Comparison of ENCODE assay signal across 15 cellular contexts in genomic region chr17:80886641-80887573, GRCh38.
DNase-seq lines count a peak whose midpoint lies in the region; ATAC-seq and TF ChIP-seq lines count a peak whose summit lies in the region.
"Had no signal": no experiment of that assay in that cellular context is flagged by ENCODE, and none has a peak within 500 bp of the region (broad histone marks: within the 10 kb centered on the region; RNA-seq: fewer than 3 reads in every experiment).

No MANE protein-coding gene starts in this region.

- no peak overlapping the region for H2AFZ ChIP-seq in MM.1S (ENCODE audit: low read length)

- peak overlapping the region; percentile 57 for H3K27ac Mint-ChIP-seq in stimulated activated naive CD8-positive, alpha-beta T cell treated with anti-CD3 and anti-CD28 coated beads, Interleukin-15, Interleukin-2, amounts not matched to agents 100 ng/mL and 50 ng/mL, for 24 hours
- H3K27ac Mint-ChIP-seq in endodermal cell: peak overlapping the region; percentile 64
- H3K27ac Mint-ChIP-seq: CD8-positive, alpha-beta T cell had no signal

- H3K27ac ChIP-seq in endodermal cell (ENCODE audit: low read depth, low read length): no peak overlapping the region
- H3K27ac ChIP-seq in MM.1S (ENCODE audit: low read length): no peak overlapping the region
- H3K27ac ChIP-seq: skin epidermis, suprapubic skin had no signal

- H3K4me2 ChIP-seq in MM.1S (ENCODE audit: low read depth, low read length): no peak overlapping the region

- no peak overlapping the region for H3K4me3 Mint-ChIP-seq in stimulated activated naive CD8-positive, alpha-beta T cell treated with anti-CD3 and anti-CD28 coated beads, Interleukin-15, Interleukin-2, amounts not matched to agents 100 ng/mL and 50 ng/mL, for 24 hours
- H3K4me3 Mint-ChIP-seq in endodermal cell: no peak overlapping the region
- H3K4me3 Mint-ChIP-seq: CD8-positive, alpha-beta T cell had no signal

- no peak for DNase-seq in stimulated activated naive CD8-positive, alpha-beta T cell treated with anti-CD3 and anti-CD28 coated beads, Interleukin-15, Interleukin-2, amounts not matched to agents 100 U/mL and 50 U/mL, for 24 hours
- DNase-seq in NCI-H510A (lab: John Stamatoyannopoulos, UW) (peak; percentile 44), endodermal cell (no peak), OCI-M1 (lab: John Stamatoyannopoulos, UW) (no peak), MM.1S (no peak)
- DNase-seq: activated CD4-positive, alpha-beta T cell treated with anti-CD3 and anti-CD28 coated beads for 1 hour; activated gamma-delta T cell treated with Interleukin-2 at 50 U/mL for 16 hours; CD8-positive, alpha-beta T cell; NCI-H1694; T-cell had no signal

- H3K27me3 ChIP-seq in endodermal cell (ENCODE audit: control insufficient read depth, insufficient read depth, low read length, poor library complexity, severe bottlenecking): no peaks in the 10 kb centered on the region
- no peaks in the 10 kb centered on the region for H3K27me3 ChIP-seq in MM.1S (replicated peaks; ENCODE audit: insufficient read depth, low read length)
- H3K27me3 ChIP-seq: suprapubic skin had no signal

- 94 to 97% methylated on average over 15 to 41 of the region's 42 CpGs for WGBS in endodermal cell (ENCODE audit: insufficient coverage in 1 of 2, insufficient read length in 1 of 2), 2 experiments

- H3K36me3 ChIP-seq in endodermal cell (ENCODE audit: control insufficient read depth, insufficient read depth, low read length) (peaks cover 27% of the 10 kb centered on the region), MM.1S (replicated peaks; ENCODE audit: insufficient read depth, low read length) (no peaks in the 10 kb centered on the region)

- peaks cover 63% of the 10 kb centered on the region for H3K36me3 Mint-ChIP-seq in stimulated activated naive CD8-positive, alpha-beta T cell treated with anti-CD3 and anti-CD28 coated beads, Interleukin-15, Interleukin-2, amounts not matched to agents 100 ng/mL and 50 ng/mL, for 24 hours (ENCODE audit: low read depth)
- H3K36me3 Mint-ChIP-seq in endodermal cell (ENCODE audit: low read depth): peaks cover 37% of the 10 kb centered on the region

- H3F3A ChIP-seq in MM.1S (ENCODE audit: insufficient read depth, low read length): no peaks in the 10 kb centered on the region

- H3K9me3 ChIP-seq in endodermal cell (ENCODE audit: control insufficient read depth, low read length) (no peaks in the 10 kb centered on the region), MM.1S (replicated peaks; ENCODE audit: insufficient read depth, low read length) (no peaks in the 10 kb centered on the region)
- H3K9me3 ChIP-seq: suprapubic skin had no signal

- H3K9ac ChIP-seq in endodermal cell (ENCODE audit: extremely low read depth, low read length, poor library complexity, severe bottlenecking) (no peak overlapping the region), MM.1S (ENCODE audit: low read length) (no peak overlapping the region)

- no peaks in the 10 kb centered on the region for H4K20me1 ChIP-seq in MM.1S (ENCODE audit: insufficient read depth, low read length)

- no peaks in the 10 kb centered on the region for H3K9me2 ChIP-seq in MM.1S (replicated peaks; ENCODE audit: insufficient read depth, low read length)

- peaks cover 37% of the 10 kb centered on the region for H3K4me1 Mint-ChIP-seq in stimulated activated naive CD8-positive, alpha-beta T cell treated with anti-CD3 and anti-CD28 coated beads, Interleukin-15, Interleukin-2, amounts not matched to agents 100 ng/mL and 50 ng/mL, for 24 hours (ENCODE audit: low read depth)
- no peaks in the 10 kb centered on the region for H3K4me1 Mint-ChIP-seq in endodermal cell

- no peaks in the 10 kb centered on the region for H3K9me3 Mint-ChIP-seq in stimulated activated naive CD8-positive, alpha-beta T cell treated with anti-CD3 and anti-CD28 coated beads, Interleukin-15, Interleukin-2, amounts not matched to agents 100 ng/mL and 50 ng/mL, for 24 hours
- H3K9me3 Mint-ChIP-seq in endodermal cell: no peaks in the 10 kb centered on the region
- H3K9me3 Mint-ChIP-seq: CD8-positive, alpha-beta T cell; T-cell had no signal

- TF ChIP-seq CTCF in endodermal cell (conservative IDR thresholded peaks at IDR 0.05) (no peak), MM.1S (IDR thresholded peaks at IDR 0.05; ENCODE audit: low read length) (no peak)

- no peaks in the 10 kb centered on the region for H3K79me2 ChIP-seq in MM.1S (ENCODE audit: low read length)

- H3K27me3 Mint-ChIP-seq in stimulated activated naive CD8-positive, alpha-beta T cell treated with anti-CD3 and anti-CD28 coated beads, Interleukin-15, Interleukin-2, amounts not matched to agents 100 ng/mL and 50 ng/mL, for 24 hours: no peaks in the 10 kb centered on the region
- no peaks in the 10 kb centered on the region for H3K27me3 Mint-ChIP-seq in endodermal cell (ENCODE audit: insufficient read depth)
- H3K27me3 Mint-ChIP-seq: T-cell had no signal

- H3K4me1 ChIP-seq in endodermal cell (ENCODE audit: control insufficient read depth, insufficient read depth, low read length) (no peaks in the 10 kb centered on the region), MM.1S (ENCODE audit: low read length) (no peaks in the 10 kb centered on the region)

- no peak overlapping the region for H3K4me3 ChIP-seq in endodermal cell (ENCODE audit: low read length)
- no peak overlapping the region for H3K4me3 ChIP-seq in MM.1S (ENCODE audit: low read length)
- H3K4me3 ChIP-seq: skin epidermis, suprapubic skin had no signal

- no peak for ATAC-seq in stimulated activated naive CD8-positive, alpha-beta T cell treated with anti-CD3 and anti-CD28 coated beads, Interleukin-15, Interleukin-2, amounts not matched to agents 100 U/mL and 50 U/mL, for 24 hours
- ATAC-seq in HG02798 (IDR thresholded peaks at IDR 0.05; ENCODE audit: poor library complexity, unreplicated experiment): no peak
- ATAC-seq in HG02759 (IDR thresholded peaks at IDR 0.05; ENCODE audit: unreplicated experiment): no peak
- ATAC-seq: CD8-positive, alpha-beta T cell; T-cell had no signal
